In genomic region chr17:32917842-32918241, GRCh38 we compare ENCODE assay signal across 25 cellular contexts. TPM values are rescaled to one million over a fixed set of nuclear protein-coding genes. Genes with fewer than 3 reads are reported as not detected.
"Had no signal": no experiment of that assay in that cellular context is flagged by ENCODE, and none has a peak within 500 bp of the region (broad histone marks: within the 10 kb centered on the region; RNA-seq: fewer than 3 reads in every experiment).

No MANE protein-coding gene starts in this region.

- H3K4me3 Mint-ChIP-seq: activated CD4-positive, alpha-beta T cell treated with anti-CD3 and anti-CD28 coated beads for 36 hours; activated CD8-positive, alpha-beta T cell treated with anti-CD3 and anti-CD28 coated beads, Interleukin-2, amount 10 ng/mL, durations not matched to agents 7 days and 5 days; dendritic cell treated with granulocyte-macrophage colony-stimulating factor and Interleukin-4, amounts not matched to agents 40 ng/mL and 50 ng/mL, for 4 days; effector memory CD8-positive, alpha-beta T cell had no signal

- ATAC-seq: activated CD4-positive, alpha-beta T cell treated with anti-CD3 and anti-CD28 coated beads for 36 hours; activated CD8-positive, alpha-beta T cell treated with anti-CD3 and anti-CD28 coated beads, Interleukin-2, amount 10 ng/mL, durations not matched to agents 7 days and 5 days; activated naive CD4-positive, alpha-beta T cell treated with anti-CD3 and anti-CD28 coated beads, Interleukin-2, amount 50 U/mL, for 72 hours; effector memory CD8-positive, alpha-beta T cell; foreskin keratinocyte; psoas muscle; right cardiac atrium had no signal

- H3K27ac Mint-ChIP-seq: activated CD4-positive, alpha-beta T cell treated with anti-CD3 and anti-CD28 coated beads for 36 hours; activated CD8-positive, alpha-beta T cell treated with anti-CD3 and anti-CD28 coated beads, Interleukin-2, amount 10 ng/mL, durations not matched to agents 7 days and 5 days; dendritic cell treated with granulocyte-macrophage colony-stimulating factor and Interleukin-4, amounts not matched to agents 40 ng/mL and 50 ng/mL, for 4 days; effector memory CD8-positive, alpha-beta T cell; stimulated activated naive CD8-positive, alpha-beta T cell treated with anti-CD3 and anti-CD28 coated beads, Interleukin-15, amount 100 ng/mL, for 72 hours had no signal

- H3K4me3 ChIP-seq: adrenal gland, left ventricle myocardium inferior, ovary, psoas muscle, suprapubic skin, transverse colon, vagina had no signal

- H3K36me3 Mint-ChIP-seq: activated naive CD4-positive, alpha-beta T cell treated with anti-CD3 and anti-CD28 coated beads, Interleukin-2, amount 50 U/mL, for 72 hours had no signal

- H3K36me3 ChIP-seq: adrenal gland, left ventricle myocardium inferior, ovary, suprapubic skin, transverse colon, vagina had no signal

- H3K27me3 Mint-ChIP-seq: effector memory CD8-positive, alpha-beta T cell had no signal

- H3K27ac ChIP-seq: adrenal gland, foreskin keratinocyte, left ventricle myocardium inferior, ovary, psoas muscle, suprapubic skin, transverse colon, vagina had no signal

- FAIRE-seq: bronchial epithelial cell, TTC549 had no signal

- H3K9me3 Mint-ChIP-seq: activated naive CD4-positive, alpha-beta T cell treated with anti-CD3 and anti-CD28 coated beads, Interleukin-2, amount 50 U/mL, for 72 hours; dendritic cell treated with granulocyte-macrophage colony-stimulating factor and Interleukin-4, amounts not matched to agents 40 ng/mL and 50 ng/mL, for 4 days; effector memory CD8-positive, alpha-beta T cell; stimulated activated naive CD8-positive, alpha-beta T cell treated with anti-CD3 and anti-CD28 coated beads, Interleukin-15, amount 100 ng/mL, for 72 hours had no signal

- H3K4me1 ChIP-seq: adrenal gland, foreskin keratinocyte, left ventricle myocardium inferior, psoas muscle, vagina had no signal

- H3K27me3 ChIP-seq: adrenal gland, foreskin keratinocyte, ovary, suprapubic skin, transverse colon, vagina had no signal

- DNase-seq: activated CD4-positive, alpha-beta T cell treated with anti-CD3 and anti-CD28 coated beads for 36 hours; activated CD8-positive, alpha-beta memory T cell treated with anti-CD3 and anti-CD28 coated beads, Interleukin-2, amount 50 U/mL, for 4 hours; activated CD8-positive, alpha-beta T cell treated with anti-CD3 and anti-CD28 coated beads, Interleukin-2, amount 10 ng/mL, durations not matched to agents 7 days and 5 days; activated gamma-delta T cell treated with Interleukin-2 at 50 U/mL for 16 hours; adrenal gland; cerebellar nuclear complex; effector memory CD8-positive, alpha-beta T cell; foreskin keratinocyte; glutamatergic neuron; hippocampal formation; kidney glomerular epithelial cell; left ventricle myocardium inferior; ovary; psoas muscle; right cardiac atrium; stimulated activated naive CD8-positive, alpha-beta T cell treated with anti-CD3 and anti-CD28 coated beads, Interleukin-15, amount 100 ng/mL, for 72 hours; SW 1271; transverse colon had no signal

- H3K9me3 ChIP-seq: adrenal gland, left ventricle myocardium inferior, ovary, psoas muscle, suprapubic skin, transverse colon, vagina had no signal

RNA-seq across cellular contexts. Expression of gene TMEM98, which starts 10.1 kb away (rescaled TPM):
- total RNA-seq: activated CD8-positive, alpha-beta T cell treated with anti-CD3 and anti-CD28 coated beads, Interleukin-2, amount 10 ng/mL, durations not matched to agents 7 days and 5 days; activated naive CD4-positive, alpha-beta T cell treated with anti-CD3 and anti-CD28 coated beads, Interleukin-2, amount 50 U/mL, for 72 hours; mononuclear cell had no signal
